In the genomic region with DNA sequence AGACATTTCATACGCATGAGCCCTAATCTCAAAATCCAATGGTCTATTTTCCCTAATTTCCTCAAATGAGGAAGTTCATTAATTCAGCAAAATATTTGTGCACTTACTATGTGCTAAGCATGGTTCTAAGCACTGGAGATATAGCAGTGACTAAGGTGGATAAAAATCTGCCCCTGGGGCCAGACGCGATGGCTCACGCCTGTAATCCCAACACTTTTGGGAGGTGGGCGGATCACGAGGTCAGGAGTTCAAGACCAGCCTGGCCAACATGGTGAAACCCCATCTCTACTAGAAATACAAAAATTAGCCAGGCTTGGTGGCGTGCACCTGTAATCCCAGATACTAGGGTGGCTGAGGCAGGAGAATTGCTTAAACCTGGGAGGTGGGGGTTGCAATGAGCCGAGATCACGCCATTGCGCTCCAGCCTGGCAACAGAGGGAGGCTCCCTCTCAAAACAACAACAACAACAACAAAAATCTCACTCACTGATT, we compare ENCODE assay signal across 15 cellular contexts. TPM values are rescaled to one million over a fixed set of nuclear protein-coding genes. Genes with fewer than 3 reads are reported as not detected.
A peak's percentile ranks its signal among the peaks of the same experiment; 100 is the strongest.
DNase-seq lines count a peak whose midpoint lies in the region; ATAC-seq and TF ChIP-seq lines count a peak whose summit lies in the region.
"Had no signal": no experiment of that assay in that cellular context is flagged by ENCODE, and none has a peak within 500 bp of the region (broad histone marks: within the 10 kb centered on the region; RNA-seq: fewer than 3 reads in every experiment).

No MANE protein-coding gene starts in this region.

- no peaks in the 10 kb centered on the region for H3K27me3 ChIP-seq in left ventricle myocardium inferior (ENCODE audit: low read depth)

- no peak overlapping the region for H3K4me3 ChIP-seq in left ventricle myocardium inferior

- H3K27me3 Mint-ChIP-seq in WTC11 (ENCODE audit: low read depth) (no peaks in the 10 kb centered on the region; the same call in 1 of the 2 replicates), type B pancreatic cell (no peaks in the 10 kb centered on the region)
- H3K27me3 Mint-ChIP-seq: stimulated activated naive B cell treated with anti-CD40 and anti-IgM and Interleukin-4, amounts not matched to agents 10 μg/mL and 1 μg/mL and 100 μg/mL, for 72 hours had no signal

- H3K4me3 Mint-ChIP-seq in WTC11, result no peak overlapping the region
- no peak overlapping the region for H3K4me3 Mint-ChIP-seq in type B pancreatic cell
- H3K4me3 Mint-ChIP-seq: stimulated activated naive B cell treated with anti-CD40 and anti-IgM and Interleukin-4, amounts not matched to agents 10 μg/mL and 1 μg/mL and 100 μg/mL, for 72 hours had no signal

- DNase-seq in left ventricle myocardium inferior (no peak), Right ventricle myocardium inferior (ENCODE audit: missing footprints) (no peak), WTC11 (ENCODE audit: low spot score) (no peak), kidney tubule cell (ENCODE audit: low spot score) (peak; percentile 55), type B pancreatic cell (ENCODE audit: extremely low spot score, unreplicated experiment) (no peak)
- DNase-seq: AML-193; Karpas-422; NCI-H2029; stimulated activated CD4-positive, alpha-beta T cell treated with anti-CD3 and anti-CD28 coated beads, Interleukin-2, amount 100 ng/mL, for 24 hours; stimulated activated naive B cell treated with anti-CD40 and anti-IgM and Interleukin-4, amounts not matched to agents 10 μg/mL and 1 μg/mL and 100 μg/mL, for 72 hours had no signal

- H3K4me1 Mint-ChIP-seq in WTC11, result peaks cover 9% of the 10 kb centered on the region
- H3K4me1 Mint-ChIP-seq in type B pancreatic cell (ENCODE audit: unreplicated experiment), result peaks cover 13% of the 10 kb centered on the region

- no peaks in the 10 kb centered on the region for H3K9me3 Mint-ChIP-seq in WTC11
- H3K9me3 Mint-ChIP-seq in type B pancreatic cell, result no peaks in the 10 kb centered on the region
- H3K9me3 Mint-ChIP-seq: stimulated activated naive B cell treated with anti-CD40 and anti-IgM and Interleukin-4, amounts not matched to agents 10 μg/mL and 1 μg/mL and 100 μg/mL, for 72 hours had no signal

- TF ChIP-seq CTCF in left ventricle myocardium inferior (IDR thresholded peaks at IDR 0.05; ENCODE audit: borderline replicate concordance) (no peak), WTC11 (IDR thresholded peaks at IDR 0.05) (no peak), type B pancreatic cell (conservative IDR thresholded peaks at IDR 0.05) (no peak)

- peaks cover 42% of the 10 kb centered on the region for H3K36me3 ChIP-seq in left ventricle myocardium inferior

- POLR2A ChIA-PET in WTC11 (lab: Charles Lee), result no interaction called here

- H3K4me1 ChIP-seq in left ventricle myocardium inferior, result peaks cover 54% of the 10 kb centered on the region

- H3K36me3 Mint-ChIP-seq in WTC11 (peaks cover 17% of the 10 kb centered on the region), type B pancreatic cell (peaks cover 8% of the 10 kb centered on the region)

- peak overlapping the region; percentile 38 for H3K27ac ChIP-seq in left ventricle myocardium inferior (replicated peaks)

- ATAC-seq in Right ventricle myocardium inferior, result no peak
- no peak for ATAC-seq in WTC11
- no peak for ATAC-seq in GM21390 (IDR thresholded peaks at IDR 0.05; ENCODE audit: unreplicated experiment)
- no peak for ATAC-seq in HG02884 (IDR thresholded peaks at IDR 0.05; ENCODE audit: unreplicated experiment)
- no peak for ATAC-seq in GM18861 (IDR thresholded peaks at IDR 0.05; ENCODE audit: unreplicated experiment)
- ATAC-seq: left lobe of liver; stimulated activated naive B cell treated with anti-CD40 and anti-IgM and Interleukin-4, amounts not matched to agents 10 μg/mL and 1 μg/mL and 100 μg/mL, for 72 hours had no signal

- H3K9me3 ChIP-seq in left ventricle myocardium inferior (replicated peaks), result no peaks in the 10 kb centered on the region

- CTCF ChIA-PET in WTC11 (lab: Charles Lee), result interaction anchor here (2.2 kb wide), 1 partner anchor 16 kb away, joined by 7 read pairs; no protein-coding TSS in a partner anchor

- H3K27ac Mint-ChIP-seq in WTC11 (peak overlapping the region; percentile 83), type B pancreatic cell (peak overlapping the region; percentile 43)

- intact Hi-C loops in left ventricle myocardium inferior (cut with micrococcal nuclease) (no loop called here), Right ventricle myocardium inferior (cut with DNase I) (loop anchor here (5.0 kb wide), 1 partner anchor 33 kb away; a partner anchor contains a TSS)

TF ChIP-seq in WTC11, 78 proteins besides CTCF, POLR2A, EP300 and RAD21:
- TF ChIP-seq, protein P1, sequence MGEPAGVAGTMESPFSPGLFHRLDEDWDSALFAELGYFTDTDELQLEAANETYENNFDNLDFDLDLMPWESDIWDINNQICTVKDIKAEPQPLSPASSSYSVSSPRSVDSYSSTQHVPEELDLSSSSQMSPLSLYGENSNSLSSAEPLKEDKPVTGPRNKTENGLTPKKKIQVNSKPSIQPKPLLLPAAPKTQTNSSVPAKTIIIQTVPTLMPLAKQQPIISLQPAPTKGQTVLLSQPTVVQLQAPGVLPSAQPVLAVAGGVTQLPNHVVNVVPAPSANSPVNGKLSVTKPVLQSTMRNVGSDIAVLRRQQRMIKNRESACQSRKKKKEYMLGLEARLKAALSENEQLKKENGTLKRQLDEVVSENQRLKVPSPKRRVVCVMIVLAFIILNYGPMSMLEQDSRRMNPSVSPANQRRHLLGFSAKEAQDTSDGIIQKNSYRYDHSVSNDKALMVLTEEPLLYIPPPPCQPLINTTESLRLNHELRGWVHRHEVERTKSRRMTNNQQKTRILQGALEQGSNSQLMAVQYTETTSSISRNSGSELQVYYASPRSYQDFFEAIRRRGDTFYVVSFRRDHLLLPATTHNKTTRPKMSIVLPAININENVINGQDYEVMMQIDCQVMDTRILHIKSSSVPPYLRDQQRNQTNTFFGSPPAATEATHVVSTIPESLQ (CRISPR knock-in tag; IDR thresholded peaks at IDR 0.05), result no peak
TF ChIP-seq in WTC11: peak in this region for 0.

RNA-seq across cellular contexts. Expression of a gene that starts 4.3 kb away (rescaled TPM):
- total RNA-seq in left ventricle myocardium inferior (16.2 TPM), Right ventricle myocardium inferior (12.3 TPM), WTC11 (2021) (65.6 to 75.1 TPM (median 67.4 TPM) in 3 replicates), type B pancreatic cell (ENCODE audit: low replicate concordance) (24.0 and 37.6 TPM in 2 replicates)

RNA-seq across cellular contexts. Expression of a gene that starts 34.8 kb away (rescaled TPM):
- total RNA-seq in left ventricle myocardium inferior (663 TPM), Right ventricle myocardium inferior (697 TPM), WTC11 (2021) (56.8 to 63.0 TPM (median 59.8 TPM) in 3 replicates), type B pancreatic cell (ENCODE audit: low replicate concordance) (71.4 and 72.3 TPM in 2 replicates)

RNA-seq across cellular contexts. Expression of a gene that starts 48.1 kb away (rescaled TPM):
- total RNA-seq in left ventricle myocardium inferior, result 0.82 TPM
- total RNA-seq in Right ventricle myocardium inferior, result 0.92 TPM
- total RNA-seq in WTC11 (2021), result 20.5 to 21.3 TPM (median 20.8 TPM) in 3 replicates
- 0.07 and 0.14 TPM in 2 replicates for total RNA-seq in type B pancreatic cell (ENCODE audit: low replicate concordance)
- total RNA-seq: G401 had no signal

Comparison
In these comparisons a context has a peak if more than half of its experiments do, and no peak if none do; other contexts are left out.
1. RNA of a gene that starts 48.1 kb away (total RNA-seq): 20.5 to 21.3 TPM in WTC11; 0.92 TPM in Right ventricle myocardium inferior (single experiment), 0.82 TPM in left ventricle myocardium inferior (single experiment) and 0.07 to 0.14 TPM in type B pancreatic cell; every median in the first group is over 10 times any median in the second.